Comparison of ENCODE assay signal across 20 cellular contexts in genomic region chr1:204618148-204618760, GRCh38.
DNase-seq lines count a peak whose midpoint lies in the region; ATAC-seq and TF ChIP-seq lines count a peak whose summit lies in the region.
"Had no signal": no experiment of that assay in that cellular context is flagged by ENCODE, and none has a peak within 500 bp of the region (broad histone marks: within the 10 kb centered on the region; RNA-seq: fewer than 3 reads in every experiment).

No MANE protein-coding gene starts in this region.

- H3K27me3 Mint-ChIP-seq in neural progenitor cell (ENCODE audit: insufficient read depth, low read depth) (peaks cover 2% of the 10 kb centered on the region), osteocyte (ENCODE audit: unreplicated experiment) (peaks cover 36% of the 10 kb centered on the region)
- H3K27me3 Mint-ChIP-seq: B cell had no signal

- H3K4me3 Mint-ChIP-seq in neural progenitor cell (no peak overlapping the region), osteocyte (ENCODE audit: unreplicated experiment) (no peak overlapping the region)
- H3K4me3 Mint-ChIP-seq: B cell; CD4-positive, CD25-positive, alpha-beta regulatory T cell; CD8-positive, alpha-beta T cell had no signal

- ATAC-seq in sciatic nerve (peak; percentile 14), GM21515 (IDR thresholded peaks at IDR 0.05; ENCODE audit: unreplicated experiment) (no peak)
- ATAC-seq: CD8-positive, alpha-beta T cell; HCT116 had no signal

- in situ Hi-C loops in mammary epithelial cell (cut with MboI; ENCODE audit: low sequenced_read_pairs in 2 of 2), result no loop called here

- H3K4me1 Mint-ChIP-seq in neural progenitor cell (peaks cover 25% of the 10 kb centered on the region), osteocyte (ENCODE audit: unreplicated experiment) (no peaks in the 10 kb centered on the region)
- H3K4me1 Mint-ChIP-seq: B cell; CD4-positive, CD25-positive, alpha-beta regulatory T cell had no signal

- H3K9ac ChIP-seq in mammary epithelial cell (ENCODE audit: insufficient read depth, low read length) (no peak overlapping the region), neural progenitor cell (no peak overlapping the region)
- H3K9ac ChIP-seq: BLaER1, GM23248 had no signal

- H3K36me3 Mint-ChIP-seq in neural progenitor cell (no peaks in the 10 kb centered on the region), osteocyte (ENCODE audit: unreplicated experiment) (no peaks in the 10 kb centered on the region)

- H2AFZ ChIP-seq in mammary epithelial cell (ENCODE audit: low read depth, low read length) (no peak overlapping the region), neural progenitor cell (replicated peaks) (no peak overlapping the region)
- H2AFZ ChIP-seq: GM23248 had no signal

- H3K27ac Mint-ChIP-seq in neural progenitor cell (peak overlapping the region; percentile 50), osteocyte (ENCODE audit: unreplicated experiment) (no peak overlapping the region)
- H3K27ac Mint-ChIP-seq: B cell; CD8-positive, alpha-beta T cell; H9 had no signal

- CTCF ChIA-PET in mammary epithelial cell (lab: Charles Lee; ENCODE audit: low non-redundant PET), result interaction anchor here (0.7 kb wide), 1 partner anchor 187 kb away, joined by 5 read pairs; no protein-coding TSS in a partner anchor

- no peak overlapping the region for H3K4me2 ChIP-seq in mammary epithelial cell (ENCODE audit: insufficient read depth, low read depth, low read length)
- no peak overlapping the region for H3K4me2 ChIP-seq in neural progenitor cell
- H3K4me2 ChIP-seq: BLaER1 had no signal

- intact Hi-C loops in breast epithelium (cut with DNase I; ENCODE audit: low total_unique reads), result no loop called here
- intact Hi-C loops in mammary epithelial cell (cut with micrococcal nuclease), result no loop called here
- intact Hi-C loops in sciatic nerve (cut with DNase I), result no loop called here

- 75% methylated on average over 11 of the region's 20 CpGs for WGBS in mammary epithelial cell (ENCODE audit: low coverage, missing lambda C conversion rate)

- no peaks in the 10 kb centered on the region for H3K9me3 ChIP-seq in breast epithelium
- H3K9me3 ChIP-seq in mammary epithelial cell (replicated peaks; ENCODE audit: insufficient read depth, low read length), result no peaks in the 10 kb centered on the region
- H3K9me3 ChIP-seq in neural progenitor cell (ENCODE audit: low read depth), result no peaks in the 10 kb centered on the region
- H3K9me3 ChIP-seq: BLaER1, Caco-2 had no signal

- H3K4me3 ChIP-seq in breast epithelium, result no peak overlapping the region
- no peak overlapping the region for H3K4me3 ChIP-seq in mammary epithelial cell (replicated peaks in 1 of 3; ENCODE audit: insufficient read depth in 1 of 3, low read depth in 2 of 3, low read length in 3 of 3)
- no peak overlapping the region for H3K4me3 ChIP-seq in neural progenitor cell
- H3K4me3 ChIP-seq: BLaER1, GM23248 had no signal

- H3K36me3 ChIP-seq in breast epithelium (no peaks in the 10 kb centered on the region), mammary epithelial cell (ENCODE audit: insufficient read depth, low read length) (no peaks in the 10 kb centered on the region), neural progenitor cell (no peaks in the 10 kb centered on the region)

- no peak for TF ChIP-seq POLR2A in breast epithelium (IDR thresholded peaks at IDR 0.05)

- H3F3A ChIP-seq in neural progenitor cell (ENCODE audit: low read depth), result no peaks in the 10 kb centered on the region

- peak overlapping the region; percentile 21 to 63 for H3K27ac ChIP-seq in breast epithelium
- H3K27ac ChIP-seq in mammary epithelial cell (ENCODE audit: insufficient read depth, low read depth, low read length), result no peak overlapping the region
- no peak overlapping the region for H3K27ac ChIP-seq in neural progenitor cell
- H3K27ac ChIP-seq: 22Rv1, C4-2B, GM23248 had no signal

- H3K9me3 Mint-ChIP-seq in neural progenitor cell, result peaks cover 2% of the 10 kb centered on the region
- H3K9me3 Mint-ChIP-seq in osteocyte (ENCODE audit: unreplicated experiment), result no peaks in the 10 kb centered on the region
- H3K9me3 Mint-ChIP-seq: CD4-positive, CD25-positive, alpha-beta regulatory T cell; CD8-positive, alpha-beta T cell; H9 had no signal

- no peaks in the 10 kb centered on the region for H3K79me2 ChIP-seq in mammary epithelial cell (ENCODE audit: insufficient read depth, low read length)
- no peaks in the 10 kb centered on the region for H3K79me2 ChIP-seq in neural progenitor cell (ENCODE audit: low read depth)

- H3K27me3 ChIP-seq in breast epithelium, result no peaks in the 10 kb centered on the region
- H3K27me3 ChIP-seq in mammary epithelial cell (ENCODE audit: insufficient read depth, low read length), result peaks cover 1% of the 10 kb centered on the region
- no peaks in the 10 kb centered on the region for H3K27me3 ChIP-seq in neural progenitor cell
- H3K27me3 ChIP-seq: BLaER1 had no signal

- DNase-seq in breast epithelium (ENCODE audit: low spot score in 2 of 2) (no peak), mammary epithelial cell (no peak), neural progenitor cell (ENCODE audit: low spot score) (no peak), sciatic nerve (ENCODE audit: low spot score) (no peak), osteocyte (ENCODE audit: extremely low spot score, unreplicated experiment) (no peak)
- DNase-seq in effector CD4-positive, alpha-beta T cell, result no peak
- DNase-seq in activated CD4-positive, alpha-beta T cell treated with anti-CD3 and anti-CD28 coated beads for 1 hour, result no peak
- DNase-seq: Caco-2; CD4-positive, CD25-positive, alpha-beta regulatory T cell; CD8-positive, alpha-beta T cell; DMS153; DND-41; GM23248; H9 had no signal

- H3K4me1 ChIP-seq in breast epithelium (peaks cover 0 to 4% of the 10 kb centered on the region in 2 donors), mammary epithelial cell (ENCODE audit: insufficient read depth, low read length) (no peaks in the 10 kb centered on the region), neural progenitor cell (peaks cover 4% of the 10 kb centered on the region)

- TF ChIP-seq CTCF in breast epithelium (IDR thresholded peaks at IDR 0.05), result no peak
- TF ChIP-seq CTCF in mammary epithelial cell (conservative IDR thresholded peaks at IDR 0.05 in 1 of 2, IDR thresholded peaks at IDR 0.05 in 1 of 2; ENCODE audit: extremely low read depth in 1 of 2, insufficient read depth in 1 of 2, low read depth in 1 of 2, low read length in 2 of 2), result no peak
- no peak for TF ChIP-seq CTCF in neural progenitor cell (IDR thresholded peaks at IDR 0.05)
- TF ChIP-seq CTCF in osteocyte (IDR thresholded peaks at IDR 0.05), result no peak

- dilution Hi-C loops in mammary epithelial cell (cut with HindIII; ENCODE audit: low sequenced_read_pairs), result no loop called here

- BruUV-seq in mammary epithelial cell (replicated peaks; lab: Mats Ljungman, UMichigan), result no TSS peak

- H4K20me1 ChIP-seq in mammary epithelial cell (ENCODE audit: insufficient read depth, low read length), result no peaks in the 10 kb centered on the region
- no peaks in the 10 kb centered on the region for H4K20me1 ChIP-seq in neural progenitor cell (ENCODE audit: low read depth)

Comparison
In these comparisons a context has a peak if more than half of its experiments do, and no peak if none do; other contexts are left out.
1. H3K27ac ChIP-seq: peak in breast epithelium (2 of 2); none in mammary epithelial cell (single experiment) and neural progenitor cell (single experiment).